1 cellular context compared by ENCODE assay signal in the genomic region with DNA sequence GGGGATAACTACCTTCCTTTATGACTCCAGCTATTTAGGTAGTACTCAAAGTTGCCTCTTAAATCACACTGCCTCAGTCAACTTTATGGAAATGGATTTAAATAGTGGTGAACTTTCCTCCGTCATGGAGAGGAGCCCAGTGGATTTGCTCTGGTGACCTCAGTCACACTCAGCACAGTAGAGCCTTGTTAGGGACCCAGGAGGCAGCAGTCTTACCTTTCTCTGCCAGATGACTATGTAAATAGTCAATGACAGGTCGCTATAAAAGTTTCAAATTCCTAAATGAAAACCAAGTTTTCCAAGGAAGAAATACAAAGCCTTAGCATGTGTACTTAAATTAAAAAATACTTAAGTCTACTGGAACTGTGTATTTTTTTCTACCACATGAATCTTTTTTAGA.
TF ChIP-seq lines count a peak whose summit lies in the region.

No MANE protein-coding gene starts in this region.

TF ChIP-seq in HepG2, 621 proteins besides CTCF, POLR2A, EP300 and RAD21 (continued from another document and continues in another):
- TF ChIP-seq, protein P1, sequence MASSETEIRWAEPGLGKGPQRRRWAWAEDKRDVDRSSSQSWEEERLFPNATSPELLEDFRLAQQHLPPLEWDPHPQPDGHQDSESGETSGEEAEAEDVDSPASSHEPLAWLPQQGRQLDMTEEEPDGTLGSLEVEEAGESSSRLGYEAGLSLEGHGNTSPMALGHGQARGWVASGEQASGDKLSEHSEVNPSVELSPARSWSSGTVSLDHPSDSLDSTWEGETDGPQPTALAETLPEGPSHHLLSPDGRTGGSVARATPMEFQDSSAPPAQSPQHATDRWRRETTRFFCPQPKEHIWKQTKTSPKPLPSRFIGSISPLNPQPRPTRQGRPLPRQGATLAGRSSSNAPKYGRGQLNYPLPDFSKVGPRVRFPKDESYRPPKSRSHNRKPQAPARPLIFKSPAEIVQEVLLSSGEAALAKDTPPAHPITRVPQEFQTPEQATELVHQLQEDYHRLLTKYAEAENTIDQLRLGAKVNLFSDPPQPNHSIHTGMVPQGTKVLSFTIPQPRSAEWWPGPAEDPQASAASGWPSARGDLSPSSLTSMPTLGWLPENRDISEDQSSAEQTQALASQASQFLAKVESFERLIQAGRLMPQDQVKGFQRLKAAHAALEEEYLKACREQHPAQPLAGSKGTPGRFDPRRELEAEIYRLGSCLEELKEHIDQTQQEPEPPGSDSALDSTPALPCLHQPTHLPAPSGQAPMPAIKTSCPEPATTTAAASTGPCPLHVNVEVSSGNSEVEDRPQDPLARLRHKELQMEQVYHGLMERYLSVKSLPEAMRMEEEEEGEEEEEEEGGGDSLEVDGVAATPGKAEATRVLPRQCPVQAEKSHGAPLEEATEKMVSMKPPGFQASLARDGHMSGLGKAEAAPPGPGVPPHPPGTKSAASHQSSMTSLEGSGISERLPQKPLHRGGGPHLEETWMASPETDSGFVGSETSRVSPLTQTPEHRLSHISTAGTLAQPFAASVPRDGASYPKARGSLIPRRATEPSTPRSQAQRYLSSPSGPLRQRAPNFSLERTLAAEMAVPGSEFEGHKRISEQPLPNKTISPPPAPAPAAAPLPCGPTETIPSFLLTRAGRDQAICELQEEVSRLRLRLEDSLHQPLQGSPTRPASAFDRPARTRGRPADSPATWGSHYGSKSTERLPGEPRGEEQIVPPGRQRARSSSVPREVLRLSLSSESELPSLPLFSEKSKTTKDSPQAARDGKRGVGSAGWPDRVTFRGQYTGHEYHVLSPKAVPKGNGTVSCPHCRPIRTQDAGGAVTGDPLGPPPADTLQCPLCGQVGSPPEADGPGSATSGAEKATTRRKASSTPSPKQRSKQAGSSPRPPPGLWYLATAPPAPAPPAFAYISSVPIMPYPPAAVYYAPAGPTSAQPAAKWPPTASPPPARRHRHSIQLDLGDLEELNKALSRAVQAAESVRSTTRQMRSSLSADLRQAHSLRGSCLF (CRISPR knock-in tag; IDR thresholded peaks at IDR 0.05; ENCODE audit: borderline replicate concordance), result no peak
- TF ChIP-seq ZNF672 (CRISPR knock-in tag; IDR thresholded peaks at IDR 0.05) (no peak), ZNF510 (CRISPR knock-in tag; IDR thresholded peaks at IDR 0.05; ENCODE audit: low read depth) (peak; percentile 55; the same call in 1 of the 2 replicates), KAT7 (CRISPR knock-in tag; IDR thresholded peaks at IDR 0.05; ENCODE audit: borderline replicate concordance) (no peak), IRF2 (CRISPR knock-in tag; IDR thresholded peaks at IDR 0.05) (peak; percentile 72; the same call in 1 of the 2 replicates), ZNF674 (CRISPR knock-in tag; IDR thresholded peaks at IDR 0.05; ENCODE audit: low read depth) (no peak), XBP1 (CRISPR knock-in tag; IDR thresholded peaks at IDR 0.05) (no peak), ZKSCAN8 (CRISPR knock-in tag; IDR thresholded peaks at IDR 0.05; ENCODE audit: borderline replicate concordance) (peak; percentile 32; the same call in 1 of the 2 replicates), ZFX (CRISPR knock-in tag; IDR thresholded peaks at IDR 0.05; ENCODE audit: low read depth) (no peak), FOXP1 (IDR thresholded peaks at IDR 0.05) (no peak), FOXP1 (CRISPR knock-in tag; IDR thresholded peaks at IDR 0.05) (0 out of 2 replicates have a peak, but pooled peaks have one; percentile 14), ZNF124 (CRISPR knock-in tag; IDR thresholded peaks at IDR 0.05) (no peak), ZSCAN20 (CRISPR knock-in tag; IDR thresholded peaks at IDR 0.05; ENCODE audit: borderline replicate concordance) (no peak), ZNF816 (CRISPR knock-in tag; IDR thresholded peaks at IDR 0.05; ENCODE audit: borderline replicate concordance) (no peak), ZNF484 (CRISPR knock-in tag; IDR thresholded peaks at IDR 0.05; ENCODE audit: borderline replicate concordance, low read depth) (no peak), ZNF761 (CRISPR knock-in tag; conservative IDR thresholded peaks at IDR 0.05) (no peak), NR2F1 (CRISPR knock-in tag; IDR thresholded peaks at IDR 0.05) (0 out of 4 replicates have a peak, but pooled peaks of 1 of the 2 experiments have one; percentile 29), STAG1 (CRISPR knock-in tag; IDR thresholded peaks at IDR 0.05) (peak; percentile 22; the same call in 1 of the 2 replicates), ZSCAN9 (CRISPR knock-in tag; IDR thresholded peaks at IDR 0.05; ENCODE audit: borderline replicate concordance) (peak; percentile 24; the same call in 1 of the 2 replicates), THYN1 (CRISPR knock-in tag; IDR thresholded peaks at IDR 0.05; ENCODE audit: borderline replicate concordance, low read depth) (no peak), ZNF317 (CRISPR knock-in tag; IDR thresholded peaks at IDR 0.05) (no peak; the same call in 1 of the 2 replicates), FOXJ3 (CRISPR knock-in tag; IDR thresholded peaks at IDR 0.05; ENCODE audit: borderline replicate concordance) (no peak), ZNF670 (CRISPR knock-in tag; IDR thresholded peaks at IDR 0.05; ENCODE audit: borderline replicate concordance) (no peak), MIER2 (CRISPR knock-in tag; IDR thresholded peaks at IDR 0.05) (no peak), ZNF569 (CRISPR knock-in tag; IDR thresholded peaks at IDR 0.05; ENCODE audit: borderline replicate concordance) (no peak), POGZ (CRISPR knock-in tag; IDR thresholded peaks at IDR 0.05) (0 out of 2 replicates have a peak, but pooled peaks have one; percentile 61), ZNF543 (CRISPR knock-in tag; IDR thresholded peaks at IDR 0.05) (no peak), CENPX (CRISPR knock-in tag; IDR thresholded peaks at IDR 0.05) (no peak), ZZZ3 (CRISPR knock-in tag; IDR thresholded peaks at IDR 0.05; ENCODE audit: borderline replicate concordance) (no peak), ASH2L (IDR thresholded peaks at IDR 0.05; ENCODE audit: insufficient read length, low read depth, low read length) (peak; percentile 62), RFXANK (CRISPR knock-in tag; IDR thresholded peaks at IDR 0.05) (no peak), SALL1 (CRISPR knock-in tag; IDR thresholded peaks at IDR 0.05) (peak; percentile 27; the same call in 1 of the 2 replicates), NCOR1 (IDR thresholded peaks at IDR 0.05; ENCODE audit: borderline replicate concordance, low read length) (no peak), RFXAP (CRISPR knock-in tag; IDR thresholded peaks at IDR 0.05; ENCODE audit: borderline replicate concordance) (no peak)
- TF ChIP-seq, protein P2, sequence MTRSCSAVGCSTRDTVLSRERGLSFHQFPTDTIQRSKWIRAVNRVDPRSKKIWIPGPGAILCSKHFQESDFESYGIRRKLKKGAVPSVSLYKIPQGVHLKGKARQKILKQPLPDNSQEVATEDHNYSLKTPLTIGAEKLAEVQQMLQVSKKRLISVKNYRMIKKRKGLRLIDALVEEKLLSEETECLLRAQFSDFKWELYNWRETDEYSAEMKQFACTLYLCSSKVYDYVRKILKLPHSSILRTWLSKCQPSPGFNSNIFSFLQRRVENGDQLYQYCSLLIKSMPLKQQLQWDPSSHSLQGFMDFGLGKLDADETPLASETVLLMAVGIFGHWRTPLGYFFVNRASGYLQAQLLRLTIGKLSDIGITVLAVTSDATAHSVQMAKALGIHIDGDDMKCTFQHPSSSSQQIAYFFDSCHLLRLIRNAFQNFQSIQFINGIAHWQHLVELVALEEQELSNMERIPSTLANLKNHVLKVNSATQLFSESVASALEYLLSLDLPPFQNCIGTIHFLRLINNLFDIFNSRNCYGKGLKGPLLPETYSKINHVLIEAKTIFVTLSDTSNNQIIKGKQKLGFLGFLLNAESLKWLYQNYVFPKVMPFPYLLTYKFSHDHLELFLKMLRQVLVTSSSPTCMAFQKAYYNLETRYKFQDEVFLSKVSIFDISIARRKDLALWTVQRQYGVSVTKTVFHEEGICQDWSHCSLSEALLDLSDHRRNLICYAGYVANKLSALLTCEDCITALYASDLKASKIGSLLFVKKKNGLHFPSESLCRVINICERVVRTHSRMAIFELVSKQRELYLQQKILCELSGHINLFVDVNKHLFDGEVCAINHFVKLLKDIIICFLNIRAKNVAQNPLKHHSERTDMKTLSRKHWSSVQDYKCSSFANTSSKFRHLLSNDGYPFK (CRISPR knock-in tag; IDR thresholded peaks at IDR 0.05; ENCODE audit: borderline replicate concordance), result no peak
- TF ChIP-seq, protein P3, sequence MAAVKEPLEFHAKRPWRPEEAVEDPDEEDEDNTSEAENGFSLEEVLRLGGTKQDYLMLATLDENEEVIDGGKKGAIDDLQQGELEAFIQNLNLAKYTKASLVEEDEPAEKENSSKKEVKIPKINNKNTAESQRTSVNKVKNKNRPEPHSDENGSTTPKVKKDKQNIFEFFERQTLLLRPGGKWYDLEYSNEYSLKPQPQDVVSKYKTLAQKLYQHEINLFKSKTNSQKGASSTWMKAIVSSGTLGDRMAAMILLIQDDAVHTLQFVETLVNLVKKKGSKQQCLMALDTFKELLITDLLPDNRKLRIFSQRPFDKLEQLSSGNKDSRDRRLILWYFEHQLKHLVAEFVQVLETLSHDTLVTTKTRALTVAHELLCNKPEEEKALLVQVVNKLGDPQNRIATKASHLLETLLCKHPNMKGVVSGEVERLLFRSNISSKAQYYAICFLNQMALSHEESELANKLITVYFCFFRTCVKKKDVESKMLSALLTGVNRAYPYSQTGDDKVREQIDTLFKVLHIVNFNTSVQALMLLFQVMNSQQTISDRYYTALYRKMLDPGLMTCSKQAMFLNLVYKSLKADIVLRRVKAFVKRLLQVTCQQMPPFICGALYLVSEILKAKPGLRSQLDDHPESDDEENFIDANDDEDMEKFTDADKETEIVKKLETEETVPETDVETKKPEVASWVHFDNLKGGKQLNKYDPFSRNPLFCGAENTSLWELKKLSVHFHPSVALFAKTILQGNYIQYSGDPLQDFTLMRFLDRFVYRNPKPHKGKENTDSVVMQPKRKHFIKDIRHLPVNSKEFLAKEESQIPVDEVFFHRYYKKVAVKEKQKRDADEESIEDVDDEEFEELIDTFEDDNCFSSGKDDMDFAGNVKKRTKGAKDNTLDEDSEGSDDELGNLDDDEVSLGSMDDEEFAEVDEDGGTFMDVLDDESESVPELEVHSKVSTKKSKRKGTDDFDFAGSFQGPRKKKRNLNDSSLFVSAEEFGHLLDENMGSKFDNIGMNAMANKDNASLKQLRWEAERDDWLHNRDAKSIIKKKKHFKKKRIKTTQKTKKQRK (IDR thresholded peaks at IDR 0.05; ENCODE audit: low read length), result no peak
- TF ChIP-seq, protein P4, sequence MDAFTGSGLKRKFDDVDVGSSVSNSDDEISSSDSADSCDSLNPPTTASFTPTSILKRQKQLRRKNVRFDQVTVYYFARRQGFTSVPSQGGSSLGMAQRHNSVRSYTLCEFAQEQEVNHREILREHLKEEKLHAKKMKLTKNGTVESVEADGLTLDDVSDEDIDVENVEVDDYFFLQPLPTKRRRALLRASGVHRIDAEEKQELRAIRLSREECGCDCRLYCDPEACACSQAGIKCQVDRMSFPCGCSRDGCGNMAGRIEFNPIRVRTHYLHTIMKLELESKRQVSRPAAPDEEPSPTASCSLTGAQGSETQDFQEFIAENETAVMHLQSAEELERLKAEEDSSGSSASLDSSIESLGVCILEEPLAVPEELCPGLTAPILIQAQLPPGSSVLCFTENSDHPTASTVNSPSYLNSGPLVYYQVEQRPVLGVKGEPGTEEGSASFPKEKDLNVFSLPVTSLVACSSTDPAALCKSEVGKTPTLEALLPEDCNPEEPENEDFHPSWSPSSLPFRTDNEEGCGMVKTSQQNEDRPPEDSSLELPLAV (CRISPR knock-in tag; conservative IDR thresholded peaks at IDR 0.05; ENCODE audit: low read depth), result no peak
- TF ChIP-seq, protein P5, sequence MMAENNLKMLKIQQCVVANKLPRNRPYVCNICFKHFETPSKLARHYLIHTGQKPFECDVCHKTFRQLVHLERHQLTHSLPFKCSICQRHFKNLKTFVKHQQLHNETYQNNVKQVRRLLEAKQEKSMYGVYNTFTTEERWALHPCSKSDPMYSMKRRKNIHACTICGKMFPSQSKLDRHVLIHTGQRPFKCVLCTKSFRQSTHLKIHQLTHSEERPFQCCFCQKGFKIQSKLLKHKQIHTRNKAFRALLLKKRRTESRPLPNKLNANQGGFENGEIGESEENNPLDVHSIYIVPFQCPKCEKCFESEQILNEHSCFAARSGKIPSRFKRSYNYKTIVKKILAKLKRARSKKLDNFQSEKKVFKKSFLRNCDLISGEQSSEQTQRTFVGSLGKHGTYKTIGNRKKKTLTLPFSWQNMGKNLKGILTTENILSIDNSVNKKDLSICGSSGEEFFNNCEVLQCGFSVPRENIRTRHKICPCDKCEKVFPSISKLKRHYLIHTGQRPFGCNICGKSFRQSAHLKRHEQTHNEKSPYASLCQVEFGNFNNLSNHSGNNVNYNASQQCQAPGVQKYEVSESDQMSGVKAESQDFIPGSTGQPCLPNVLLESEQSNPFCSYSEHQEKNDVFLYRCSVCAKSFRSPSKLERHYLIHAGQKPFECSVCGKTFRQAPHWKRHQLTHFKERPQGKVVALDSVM (CRISPR knock-in tag; IDR thresholded peaks at IDR 0.05), result no peak
- TF ChIP-seq, protein P6, sequence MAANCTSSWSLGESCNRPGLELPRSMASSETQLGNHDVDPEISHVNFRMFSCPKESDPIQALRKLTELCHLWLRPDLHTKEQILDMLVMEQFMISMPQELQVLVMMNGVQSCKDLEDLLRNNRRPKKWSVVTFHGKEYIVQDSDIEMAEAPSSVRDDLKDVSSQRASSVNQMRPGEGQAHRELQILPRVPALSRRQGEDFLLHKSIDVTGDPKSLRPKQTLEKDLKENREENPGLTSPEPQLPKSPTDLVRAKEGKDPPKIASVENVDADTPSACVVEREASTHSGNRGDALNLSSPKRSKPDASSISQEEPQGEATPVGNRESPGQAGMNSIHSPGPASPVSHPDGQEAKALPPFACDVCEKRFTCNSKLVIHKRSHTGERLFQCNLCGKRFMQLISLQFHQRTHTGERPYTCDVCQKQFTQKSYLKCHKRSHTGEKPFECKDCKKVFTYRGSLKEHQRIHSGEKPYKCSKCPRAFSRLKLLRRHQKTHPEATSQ (CRISPR knock-in tag; IDR thresholded peaks at IDR 0.05; ENCODE audit: borderline replicate concordance), result no peak; the same call in 1 of the 2 replicates
- TF ChIP-seq, protein P7, sequence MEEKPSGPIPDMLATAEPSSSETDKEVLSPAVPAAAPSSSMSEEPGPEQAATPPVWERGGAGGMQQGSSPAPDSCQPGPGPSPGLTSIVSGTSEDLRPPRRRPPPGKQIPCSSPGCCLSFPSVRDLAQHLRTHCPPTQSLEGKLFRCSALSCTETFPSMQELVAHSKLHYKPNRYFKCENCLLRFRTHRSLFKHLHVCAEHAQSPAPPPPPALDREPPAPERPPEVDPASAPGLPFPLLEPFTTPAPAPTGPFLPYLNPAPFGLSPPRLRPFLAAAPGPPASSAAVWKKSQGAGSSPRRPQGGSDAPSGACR (CRISPR knock-in tag; IDR thresholded peaks at IDR 0.05), result no peak
- TF ChIP-seq, protein P8, sequence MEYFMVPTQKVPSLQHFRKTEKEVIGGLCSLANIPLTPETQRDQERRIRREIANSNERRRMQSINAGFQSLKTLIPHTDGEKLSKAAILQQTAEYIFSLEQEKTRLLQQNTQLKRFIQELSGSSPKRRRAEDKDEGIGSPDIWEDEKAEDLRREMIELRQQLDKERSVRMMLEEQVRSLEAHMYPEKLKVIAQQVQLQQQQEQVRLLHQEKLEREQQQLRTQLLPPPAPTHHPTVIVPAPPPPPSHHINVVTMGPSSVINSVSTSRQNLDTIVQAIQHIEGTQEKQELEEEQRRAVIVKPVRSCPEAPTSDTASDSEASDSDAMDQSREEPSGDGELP (IDR thresholded peaks at IDR 0.05; ENCODE audit: borderline replicate concordance, low read depth), result peak; percentile 33; the same call in 1 of the 2 replicates
